Comparison of ENCODE assay signal across 1 cellular context in the genomic region with DNA sequence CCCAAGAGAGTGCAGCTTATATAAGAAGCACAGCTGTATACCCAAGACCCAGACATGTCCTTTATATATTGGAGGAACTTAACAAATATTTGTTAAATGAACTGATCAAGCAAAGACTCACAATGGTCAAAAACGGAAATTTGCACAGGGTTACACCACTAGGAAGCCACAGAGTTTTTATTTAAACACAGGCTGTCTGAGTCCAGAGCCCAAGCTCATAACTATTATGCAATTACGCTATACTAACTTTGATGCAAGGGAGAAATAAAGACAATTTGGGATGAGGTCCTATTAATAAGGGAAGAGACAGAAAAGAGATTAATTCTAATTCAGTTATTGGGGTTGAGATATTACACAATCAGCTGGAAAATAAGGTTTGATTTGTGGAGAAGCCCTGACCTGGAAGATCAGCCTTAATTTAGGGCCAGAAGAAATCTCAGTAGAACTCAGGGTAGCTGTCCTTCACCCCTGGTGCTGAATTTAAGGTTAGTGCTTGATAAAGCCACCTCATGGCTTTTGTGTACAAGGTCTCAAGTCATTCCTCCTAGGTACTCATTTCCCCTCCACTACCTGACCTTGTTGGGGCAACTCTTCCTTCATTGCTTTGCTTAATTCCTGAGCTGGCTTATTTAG.
A peak's percentile ranks its signal among the peaks of the same experiment; 100 is the strongest.
TF ChIP-seq lines count a peak whose summit lies in the region.

No MANE protein-coding gene starts in this region.

TF ChIP-seq in HepG2, 621 proteins besides CTCF, POLR2A, EP300 and RAD21 (continued from another document and continues in another):
- TF ChIP-seq CREB1 (IDR thresholded peaks at IDR 0.05) (no peak), CREB1 (CRISPR knock-in tag; IDR thresholded peaks at IDR 0.05) (no peak), MIER2 (CRISPR knock-in tag; IDR thresholded peaks at IDR 0.05) (peak; percentile 97), MEIS2 (CRISPR knock-in tag; IDR thresholded peaks at IDR 0.05) (0 out of 2 replicates have a peak, but pooled peaks have one; percentile 27), SUZ12 (IDR thresholded peaks at IDR 0.05; ENCODE audit: low read depth, low read length) (no peak), NFE2 (CRISPR knock-in tag; IDR thresholded peaks at IDR 0.05) (no peak), ZSCAN21 (CRISPR knock-in tag; IDR thresholded peaks at IDR 0.05; ENCODE audit: borderline replicate concordance) (no peak), HNRNPUL1 (IDR thresholded peaks at IDR 0.05; ENCODE audit: low read depth, low read length) (no peak), FLYWCH1 (CRISPR knock-in tag; IDR thresholded peaks at IDR 0.05) (no peak), ZNF83 (CRISPR knock-in tag; IDR thresholded peaks at IDR 0.05; ENCODE audit: borderline replicate concordance) (no peak), ZNF777 (CRISPR knock-in tag; IDR thresholded peaks at IDR 0.05) (no peak), ADNP (CRISPR knock-in tag; IDR thresholded peaks at IDR 0.05) (no peak), U2AF1 (optimal IDR thresholded peaks at IDR 0.05; ENCODE audit: low read depth, low read length) (no peak), GTF3A (CRISPR knock-in tag; conservative IDR thresholded peaks at IDR 0.05) (no peak), ZBTB7B (CRISPR knock-in tag; IDR thresholded peaks at IDR 0.05) (no peak), HDAC2 (CRISPR knock-in tag; IDR thresholded peaks at IDR 0.05) (peak; percentile 56), ZNF101 (CRISPR knock-in tag; IDR thresholded peaks at IDR 0.05; ENCODE audit: borderline replicate concordance, low read depth) (no peak), ZEB1 (IDR thresholded peaks at IDR 0.05; ENCODE audit: insufficient replicate concordance, low read depth) (no peak), ZNF367 (CRISPR knock-in tag; IDR thresholded peaks at IDR 0.05; ENCODE audit: borderline replicate concordance) (no peak), FOXA3 (CRISPR knock-in tag; IDR thresholded peaks at IDR 0.05) (peak; percentile 30; the same call in 1 of the 2 replicates), KLF16 (CRISPR knock-in tag; IDR thresholded peaks at IDR 0.05) (peak in 1 of 2 experiments; percentile 51; a peak in 1 of 4 replicates), ZNF382 (CRISPR knock-in tag; IDR thresholded peaks at IDR 0.05; ENCODE audit: borderline replicate concordance) (no peak), MAFG (CRISPR knock-in tag; IDR thresholded peaks at IDR 0.05) (no peak), RARA (CRISPR knock-in tag; IDR thresholded peaks at IDR 0.05) (peak; percentile 74), SKI (IDR thresholded peaks at IDR 0.05; ENCODE audit: partially characterized antibody) (peak; percentile 84), TBX2 (CRISPR knock-in tag; IDR thresholded peaks at IDR 0.05; ENCODE audit: borderline replicate concordance) (peak; percentile 24; the same call in 1 of the 2 replicates), PPARG (CRISPR knock-in tag; conservative IDR thresholded peaks at IDR 0.05) (no peak; the same call in 1 of the 2 replicates), KDM5B (CRISPR knock-in tag; IDR thresholded peaks at IDR 0.05; ENCODE audit: borderline replicate concordance) (no peak), ZNF891 (CRISPR knock-in tag; IDR thresholded peaks at IDR 0.05) (no peak), SIX4 (CRISPR knock-in tag; IDR thresholded peaks at IDR 0.05) (no peak), POLR2G (IDR thresholded peaks at IDR 0.05; ENCODE audit: low read depth, low read length) (no peak), NFKBIZ (CRISPR knock-in tag; IDR thresholded peaks at IDR 0.05) (0 out of 2 replicates have a peak, but pooled peaks have one; percentile 26), ZNF24 (IDR thresholded peaks at IDR 0.05) (no peak), MXI1 (IDR thresholded peaks at IDR 0.05; ENCODE audit: borderline replicate concordance, low read depth, low read length) (no peak)
- TF ChIP-seq, protein P1, sequence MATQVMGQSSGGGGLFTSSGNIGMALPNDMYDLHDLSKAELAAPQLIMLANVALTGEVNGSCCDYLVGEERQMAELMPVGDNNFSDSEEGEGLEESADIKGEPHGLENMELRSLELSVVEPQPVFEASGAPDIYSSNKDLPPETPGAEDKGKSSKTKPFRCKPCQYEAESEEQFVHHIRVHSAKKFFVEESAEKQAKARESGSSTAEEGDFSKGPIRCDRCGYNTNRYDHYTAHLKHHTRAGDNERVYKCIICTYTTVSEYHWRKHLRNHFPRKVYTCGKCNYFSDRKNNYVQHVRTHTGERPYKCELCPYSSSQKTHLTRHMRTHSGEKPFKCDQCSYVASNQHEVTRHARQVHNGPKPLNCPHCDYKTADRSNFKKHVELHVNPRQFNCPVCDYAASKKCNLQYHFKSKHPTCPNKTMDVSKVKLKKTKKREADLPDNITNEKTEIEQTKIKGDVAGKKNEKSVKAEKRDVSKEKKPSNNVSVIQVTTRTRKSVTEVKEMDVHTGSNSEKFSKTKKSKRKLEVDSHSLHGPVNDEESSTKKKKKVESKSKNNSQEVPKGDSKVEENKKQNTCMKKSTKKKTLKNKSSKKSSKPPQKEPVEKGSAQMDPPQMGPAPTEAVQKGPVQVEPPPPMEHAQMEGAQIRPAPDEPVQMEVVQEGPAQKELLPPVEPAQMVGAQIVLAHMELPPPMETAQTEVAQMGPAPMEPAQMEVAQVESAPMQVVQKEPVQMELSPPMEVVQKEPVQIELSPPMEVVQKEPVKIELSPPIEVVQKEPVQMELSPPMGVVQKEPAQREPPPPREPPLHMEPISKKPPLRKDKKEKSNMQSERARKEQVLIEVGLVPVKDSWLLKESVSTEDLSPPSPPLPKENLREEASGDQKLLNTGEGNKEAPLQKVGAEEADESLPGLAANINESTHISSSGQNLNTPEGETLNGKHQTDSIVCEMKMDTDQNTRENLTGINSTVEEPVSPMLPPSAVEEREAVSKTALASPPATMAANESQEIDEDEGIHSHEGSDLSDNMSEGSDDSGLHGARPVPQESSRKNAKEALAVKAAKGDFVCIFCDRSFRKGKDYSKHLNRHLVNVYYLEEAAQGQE (IDR thresholded peaks at IDR 0.05; ENCODE audit: borderline replicate concordance in 1 of 2, low read depth in 1 of 2, low read length in 2 of 2) = peak; percentile 78 to 98
- TF ChIP-seq, protein P2, sequence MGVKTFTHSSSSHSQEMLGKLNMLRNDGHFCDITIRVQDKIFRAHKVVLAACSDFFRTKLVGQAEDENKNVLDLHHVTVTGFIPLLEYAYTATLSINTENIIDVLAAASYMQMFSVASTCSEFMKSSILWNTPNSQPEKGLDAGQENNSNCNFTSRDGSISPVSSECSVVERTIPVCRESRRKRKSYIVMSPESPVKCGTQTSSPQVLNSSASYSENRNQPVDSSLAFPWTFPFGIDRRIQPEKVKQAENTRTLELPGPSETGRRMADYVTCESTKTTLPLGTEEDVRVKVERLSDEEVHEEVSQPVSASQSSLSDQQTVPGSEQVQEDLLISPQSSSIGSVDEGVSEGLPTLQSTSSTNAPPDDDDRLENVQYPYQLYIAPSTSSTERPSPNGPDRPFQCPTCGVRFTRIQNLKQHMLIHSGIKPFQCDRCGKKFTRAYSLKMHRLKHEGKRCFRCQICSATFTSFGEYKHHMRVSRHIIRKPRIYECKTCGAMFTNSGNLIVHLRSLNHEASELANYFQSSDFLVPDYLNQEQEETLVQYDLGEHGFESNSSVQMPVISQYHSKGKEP (CRISPR knock-in tag; IDR thresholded peaks at IDR 0.05) = peak; percentile 66; the same call in 1 of the 2 replicates
- TF ChIP-seq, protein P3, sequence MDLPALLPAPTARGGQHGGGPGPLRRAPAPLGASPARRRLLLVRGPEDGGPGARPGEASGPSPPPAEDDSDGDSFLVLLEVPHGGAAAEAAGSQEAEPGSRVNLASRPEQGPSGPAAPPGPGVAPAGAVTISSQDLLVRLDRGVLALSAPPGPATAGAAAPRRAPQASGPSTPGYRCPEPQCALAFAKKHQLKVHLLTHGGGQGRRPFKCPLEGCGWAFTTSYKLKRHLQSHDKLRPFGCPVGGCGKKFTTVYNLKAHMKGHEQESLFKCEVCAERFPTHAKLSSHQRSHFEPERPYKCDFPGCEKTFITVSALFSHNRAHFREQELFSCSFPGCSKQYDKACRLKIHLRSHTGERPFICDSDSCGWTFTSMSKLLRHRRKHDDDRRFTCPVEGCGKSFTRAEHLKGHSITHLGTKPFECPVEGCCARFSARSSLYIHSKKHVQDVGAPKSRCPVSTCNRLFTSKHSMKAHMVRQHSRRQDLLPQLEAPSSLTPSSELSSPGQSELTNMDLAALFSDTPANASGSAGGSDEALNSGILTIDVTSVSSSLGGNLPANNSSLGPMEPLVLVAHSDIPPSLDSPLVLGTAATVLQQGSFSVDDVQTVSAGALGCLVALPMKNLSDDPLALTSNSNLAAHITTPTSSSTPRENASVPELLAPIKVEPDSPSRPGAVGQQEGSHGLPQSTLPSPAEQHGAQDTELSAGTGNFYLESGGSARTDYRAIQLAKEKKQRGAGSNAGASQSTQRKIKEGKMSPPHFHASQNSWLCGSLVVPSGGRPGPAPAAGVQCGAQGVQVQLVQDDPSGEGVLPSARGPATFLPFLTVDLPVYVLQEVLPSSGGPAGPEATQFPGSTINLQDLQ (CRISPR knock-in tag; IDR thresholded peaks at IDR 0.05) = no peak
- TF ChIP-seq, protein P4, sequence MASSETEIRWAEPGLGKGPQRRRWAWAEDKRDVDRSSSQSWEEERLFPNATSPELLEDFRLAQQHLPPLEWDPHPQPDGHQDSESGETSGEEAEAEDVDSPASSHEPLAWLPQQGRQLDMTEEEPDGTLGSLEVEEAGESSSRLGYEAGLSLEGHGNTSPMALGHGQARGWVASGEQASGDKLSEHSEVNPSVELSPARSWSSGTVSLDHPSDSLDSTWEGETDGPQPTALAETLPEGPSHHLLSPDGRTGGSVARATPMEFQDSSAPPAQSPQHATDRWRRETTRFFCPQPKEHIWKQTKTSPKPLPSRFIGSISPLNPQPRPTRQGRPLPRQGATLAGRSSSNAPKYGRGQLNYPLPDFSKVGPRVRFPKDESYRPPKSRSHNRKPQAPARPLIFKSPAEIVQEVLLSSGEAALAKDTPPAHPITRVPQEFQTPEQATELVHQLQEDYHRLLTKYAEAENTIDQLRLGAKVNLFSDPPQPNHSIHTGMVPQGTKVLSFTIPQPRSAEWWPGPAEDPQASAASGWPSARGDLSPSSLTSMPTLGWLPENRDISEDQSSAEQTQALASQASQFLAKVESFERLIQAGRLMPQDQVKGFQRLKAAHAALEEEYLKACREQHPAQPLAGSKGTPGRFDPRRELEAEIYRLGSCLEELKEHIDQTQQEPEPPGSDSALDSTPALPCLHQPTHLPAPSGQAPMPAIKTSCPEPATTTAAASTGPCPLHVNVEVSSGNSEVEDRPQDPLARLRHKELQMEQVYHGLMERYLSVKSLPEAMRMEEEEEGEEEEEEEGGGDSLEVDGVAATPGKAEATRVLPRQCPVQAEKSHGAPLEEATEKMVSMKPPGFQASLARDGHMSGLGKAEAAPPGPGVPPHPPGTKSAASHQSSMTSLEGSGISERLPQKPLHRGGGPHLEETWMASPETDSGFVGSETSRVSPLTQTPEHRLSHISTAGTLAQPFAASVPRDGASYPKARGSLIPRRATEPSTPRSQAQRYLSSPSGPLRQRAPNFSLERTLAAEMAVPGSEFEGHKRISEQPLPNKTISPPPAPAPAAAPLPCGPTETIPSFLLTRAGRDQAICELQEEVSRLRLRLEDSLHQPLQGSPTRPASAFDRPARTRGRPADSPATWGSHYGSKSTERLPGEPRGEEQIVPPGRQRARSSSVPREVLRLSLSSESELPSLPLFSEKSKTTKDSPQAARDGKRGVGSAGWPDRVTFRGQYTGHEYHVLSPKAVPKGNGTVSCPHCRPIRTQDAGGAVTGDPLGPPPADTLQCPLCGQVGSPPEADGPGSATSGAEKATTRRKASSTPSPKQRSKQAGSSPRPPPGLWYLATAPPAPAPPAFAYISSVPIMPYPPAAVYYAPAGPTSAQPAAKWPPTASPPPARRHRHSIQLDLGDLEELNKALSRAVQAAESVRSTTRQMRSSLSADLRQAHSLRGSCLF (CRISPR knock-in tag; IDR thresholded peaks at IDR 0.05; ENCODE audit: borderline replicate concordance) = no peak
- TF ChIP-seq, protein P5, sequence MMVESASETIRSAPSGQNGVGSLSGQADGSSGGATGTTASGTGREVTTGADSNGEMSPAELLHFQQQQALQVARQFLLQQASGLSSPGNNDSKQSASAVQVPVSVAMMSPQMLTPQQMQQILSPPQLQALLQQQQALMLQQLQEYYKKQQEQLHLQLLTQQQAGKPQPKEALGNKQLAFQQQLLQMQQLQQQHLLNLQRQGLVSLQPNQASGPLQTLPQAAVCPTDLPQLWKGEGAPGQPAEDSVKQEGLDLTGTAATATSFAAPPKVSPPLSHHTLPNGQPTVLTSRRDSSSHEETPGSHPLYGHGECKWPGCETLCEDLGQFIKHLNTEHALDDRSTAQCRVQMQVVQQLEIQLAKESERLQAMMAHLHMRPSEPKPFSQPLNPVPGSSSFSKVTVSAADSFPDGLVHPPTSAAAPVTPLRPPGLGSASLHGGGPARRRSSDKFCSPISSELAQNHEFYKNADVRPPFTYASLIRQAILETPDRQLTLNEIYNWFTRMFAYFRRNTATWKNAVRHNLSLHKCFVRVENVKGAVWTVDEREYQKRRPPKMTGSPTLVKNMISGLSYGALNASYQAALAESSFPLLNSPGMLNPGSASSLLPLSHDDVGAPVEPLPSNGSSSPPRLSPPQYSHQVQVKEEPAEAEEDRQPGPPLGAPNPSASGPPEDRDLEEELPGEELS (CRISPR knock-in tag; IDR thresholded peaks at IDR 0.05) = no peak
- TF ChIP-seq, protein P6, sequence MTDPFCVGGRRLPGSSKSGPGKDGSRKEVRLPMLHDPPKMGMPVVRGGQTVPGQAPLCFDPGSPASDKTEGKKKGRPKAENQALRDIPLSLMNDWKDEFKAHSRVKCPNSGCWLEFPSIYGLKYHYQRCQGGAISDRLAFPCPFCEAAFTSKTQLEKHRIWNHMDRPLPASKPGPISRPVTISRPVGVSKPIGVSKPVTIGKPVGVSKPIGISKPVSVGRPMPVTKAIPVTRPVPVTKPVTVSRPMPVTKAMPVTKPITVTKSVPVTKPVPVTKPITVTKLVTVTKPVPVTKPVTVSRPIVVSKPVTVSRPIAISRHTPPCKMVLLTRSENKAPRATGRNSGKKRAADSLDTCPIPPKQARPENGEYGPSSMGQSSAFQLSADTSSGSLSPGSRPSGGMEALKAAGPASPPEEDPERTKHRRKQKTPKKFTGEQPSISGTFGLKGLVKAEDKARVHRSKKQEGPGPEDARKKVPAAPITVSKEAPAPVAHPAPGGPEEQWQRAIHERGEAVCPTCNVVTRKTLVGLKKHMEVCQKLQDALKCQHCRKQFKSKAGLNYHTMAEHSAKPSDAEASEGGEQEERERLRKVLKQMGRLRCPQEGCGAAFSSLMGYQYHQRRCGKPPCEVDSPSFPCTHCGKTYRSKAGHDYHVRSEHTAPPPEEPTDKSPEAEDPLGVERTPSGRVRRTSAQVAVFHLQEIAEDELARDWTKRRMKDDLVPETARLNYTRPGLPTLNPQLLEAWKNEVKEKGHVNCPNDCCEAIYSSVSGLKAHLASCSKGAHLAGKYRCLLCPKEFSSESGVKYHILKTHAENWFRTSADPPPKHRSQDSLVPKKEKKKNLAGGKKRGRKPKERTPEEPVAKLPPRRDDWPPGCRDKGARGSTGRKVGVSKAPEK (CRISPR knock-in tag; IDR thresholded peaks at IDR 0.05; ENCODE audit: borderline replicate concordance) = no peak
- TF ChIP-seq, protein P7, sequence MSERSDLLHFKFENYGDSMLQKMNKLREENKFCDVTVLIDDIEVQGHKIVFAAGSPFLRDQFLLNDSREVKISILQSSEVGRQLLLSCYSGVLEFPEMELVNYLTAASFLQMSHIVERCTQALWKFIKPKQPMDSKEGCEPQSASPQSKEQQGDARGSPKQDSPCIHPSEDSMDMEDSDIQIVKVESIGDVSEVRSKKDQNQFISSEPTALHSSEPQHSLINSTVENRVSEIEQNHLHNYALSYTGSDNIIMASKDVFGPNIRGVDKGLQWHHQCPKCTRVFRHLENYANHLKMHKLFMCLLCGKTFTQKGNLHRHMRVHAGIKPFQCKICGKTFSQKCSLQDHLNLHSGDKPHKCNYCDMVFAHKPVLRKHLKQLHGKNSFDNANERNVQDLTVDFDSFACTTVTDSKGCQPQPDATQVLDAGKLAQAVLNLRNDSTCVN (CRISPR knock-in tag; IDR thresholded peaks at IDR 0.05; ENCODE audit: borderline replicate concordance) = no peak
